Comparison of ENCODE assay signal across 2 cellular contexts in the genomic region with DNA sequence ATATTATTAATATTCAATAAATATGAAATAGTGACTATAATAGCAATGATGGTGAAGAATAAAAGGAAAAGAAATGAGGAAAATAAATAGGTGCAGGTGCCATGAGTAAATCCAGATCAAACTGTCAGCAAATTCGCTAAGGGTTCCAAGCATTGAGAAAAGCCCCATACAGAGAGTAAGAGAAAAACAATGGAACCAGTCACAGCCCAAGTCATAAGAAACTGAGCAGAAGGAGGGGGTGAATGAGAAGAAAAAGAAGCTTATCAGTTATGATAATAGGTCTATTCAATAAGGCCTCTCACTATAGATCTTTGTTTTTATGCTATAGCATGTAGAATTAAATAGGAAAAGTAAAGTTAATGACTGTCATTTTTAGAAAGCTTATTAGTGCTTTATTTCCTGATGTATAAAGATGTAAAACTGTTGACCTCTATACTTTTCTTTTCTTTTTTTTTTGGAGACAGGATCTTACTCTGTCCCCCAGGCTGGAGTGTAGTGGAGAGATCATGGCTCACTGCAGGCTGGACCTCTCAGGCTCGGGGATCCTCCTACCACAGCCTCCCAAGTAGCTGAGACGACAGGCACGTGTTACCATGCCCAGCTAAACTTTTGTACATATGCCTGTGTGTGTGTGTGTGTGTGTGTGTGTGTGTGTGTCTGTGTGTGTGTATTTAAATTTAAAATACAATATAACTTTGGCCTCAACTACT.
TF ChIP-seq lines count a peak whose summit lies in the region.

No MANE protein-coding gene starts in this region.

TF ChIP-seq in IMR-90, 13 proteins besides CTCF, POLR2A, EP300 and RAD21:
- TF ChIP-seq MAZ (IDR thresholded peaks at IDR 0.05; ENCODE audit: borderline replicate concordance, low read depth, low read length) (no peak), USF2 (IDR thresholded peaks at IDR 0.05; ENCODE audit: low read depth, low read length) (no peak), RCOR1 (IDR thresholded peaks at IDR 0.05; ENCODE audit: insufficient replicate concordance, low read length) (no peak), SMC3 (IDR thresholded peaks at IDR 0.05; ENCODE audit: low read depth, low read length) (no peak), FOS (IDR thresholded peaks at IDR 0.05; ENCODE audit: low read depth, low read length) (no peak), NFE2L2 (IDR thresholded peaks at IDR 0.05; ENCODE audit: low read depth, low read length) (no peak), CEBPB (IDR thresholded peaks at IDR 0.05; ENCODE audit: low read depth, low read length) (no peak), MAFK (IDR thresholded peaks at IDR 0.05; ENCODE audit: low read depth, low read length) (no peak)
- TF ChIP-seq, protein P1, sequence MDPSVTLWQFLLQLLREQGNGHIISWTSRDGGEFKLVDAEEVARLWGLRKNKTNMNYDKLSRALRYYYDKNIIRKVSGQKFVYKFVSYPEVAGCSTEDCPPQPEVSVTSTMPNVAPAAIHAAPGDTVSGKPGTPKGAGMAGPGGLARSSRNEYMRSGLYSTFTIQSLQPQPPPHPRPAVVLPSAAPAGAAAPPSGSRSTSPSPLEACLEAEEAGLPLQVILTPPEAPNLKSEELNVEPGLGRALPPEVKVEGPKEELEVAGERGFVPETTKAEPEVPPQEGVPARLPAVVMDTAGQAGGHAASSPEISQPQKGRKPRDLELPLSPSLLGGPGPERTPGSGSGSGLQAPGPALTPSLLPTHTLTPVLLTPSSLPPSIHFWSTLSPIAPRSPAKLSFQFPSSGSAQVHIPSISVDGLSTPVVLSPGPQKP (IDR thresholded peaks at IDR 0.05; ENCODE audit: borderline replicate concordance, low read depth, low read length): no peak

TF ChIP-seq in K562, 482 proteins besides CTCF, POLR2A, EP300 and RAD21:
- TF ChIP-seq ZNF668 (CRISPR knock-in tag; IDR thresholded peaks at IDR 0.05) (no peak), USF1 (CRISPR knock-in tag; IDR thresholded peaks at IDR 0.05) (no peak), SP1 (CRISPR knock-in tag; IDR thresholded peaks at IDR 0.05) (no peak), TAF1 (IDR thresholded peaks at IDR 0.05; ENCODE audit: control insufficient read depth, extremely low read depth, insufficient read depth, low read length, severe bottlenecking) (no peak), GATAD2A (IDR thresholded peaks at IDR 0.05) (no peak), HMG20A (CRISPR knock-in tag; conservative IDR thresholded peaks at IDR 0.05) (no peak), FOXO4 (CRISPR knock-in tag; IDR thresholded peaks at IDR 0.05) (no peak), RFX5 (IDR thresholded peaks at IDR 0.05; ENCODE audit: low read depth, low read length) (no peak), POLR2AphosphoS5 (IDR thresholded peaks at IDR 0.05; ENCODE audit: control insufficient read depth, insufficient read depth, low read depth, low read length) (no peak), CEBPB (tag; IDR thresholded peaks at IDR 0.05) (no peak), SRSF3 (IDR thresholded peaks at IDR 0.05; ENCODE audit: insufficient read depth, low read length) (no peak)
